Comparison of ENCODE assay signal across 1 cellular context in the genomic region with DNA sequence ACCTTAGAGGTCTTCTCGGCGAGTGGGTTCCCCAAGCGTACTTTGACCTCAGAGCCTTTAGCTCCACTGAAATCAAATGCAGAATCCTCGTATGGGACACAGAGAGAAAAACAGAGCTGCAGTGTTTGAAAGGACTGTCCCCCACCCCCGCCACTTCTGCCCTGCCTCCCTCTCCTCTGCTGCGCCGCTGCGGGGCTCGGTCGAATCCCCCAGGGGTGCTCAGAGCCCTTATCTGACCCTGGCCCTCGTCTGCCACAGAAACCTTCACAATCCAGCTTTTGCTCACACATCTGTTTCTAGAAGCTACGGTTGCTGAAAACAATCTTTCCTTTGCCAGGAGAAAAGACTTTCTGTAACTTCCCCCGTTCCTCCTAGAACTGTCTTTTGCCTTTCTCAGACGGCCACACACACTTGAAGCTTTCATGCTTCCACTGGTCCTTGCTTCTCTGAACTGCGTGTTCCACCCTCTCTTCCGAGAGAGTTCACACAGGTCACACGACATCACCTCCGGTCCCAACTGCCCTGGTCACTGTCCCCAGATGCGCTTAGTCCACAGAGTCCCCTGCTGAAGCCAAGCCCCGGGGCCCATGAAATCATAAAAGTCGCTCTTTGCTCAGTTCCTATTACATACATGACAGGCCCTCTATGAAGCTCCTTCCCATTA.
TF ChIP-seq lines count a peak whose summit lies in the region.

No MANE protein-coding gene starts in this region.

TF ChIP-seq in H1, 55 proteins besides CTCF, POLR2A, EP300 and RAD21:
- TF ChIP-seq GTF2F1 (IDR thresholded peaks at IDR 0.05; ENCODE audit: borderline replicate concordance, low read depth, low read length) (no peak), SIRT6 (IDR thresholded peaks at IDR 0.05; ENCODE audit: low read length) (no peak), CHD1 (IDR thresholded peaks at IDR 0.05; ENCODE audit: low read depth, low read length) (no peak), JUND (IDR thresholded peaks at IDR 0.05; ENCODE audit: low read length) (no peak), ZNF274 (IDR thresholded peaks at IDR 0.05; ENCODE audit: borderline replicate concordance, extremely low read depth, low read length) (no peak), TAF1 (IDR thresholded peaks at IDR 0.05; ENCODE audit: low read depth, low read length) (no peak), JUN (IDR thresholded peaks at IDR 0.05; ENCODE audit: low read depth, low read length) (no peak), RFX5 (IDR thresholded peaks at IDR 0.05; ENCODE audit: borderline replicate concordance, low read depth, low read length) (no peak), SIX5 (IDR thresholded peaks at IDR 0.05; ENCODE audit: low read depth, low read length) (no peak), EZH2 (IDR thresholded peaks at IDR 0.05; ENCODE audit: low read depth, low read length, severe bottlenecking) (no peak), KDM4A (IDR thresholded peaks at IDR 0.05; ENCODE audit: low read depth, low read length, severe bottlenecking) (no peak), GABPA (IDR thresholded peaks at IDR 0.05; ENCODE audit: borderline replicate concordance, insufficient read depth, low read length) (no peak), BACH1 (IDR thresholded peaks at IDR 0.05; ENCODE audit: low read length) (no peak)
